ENCODE assay signal across 1 cellular context in the genomic region with DNA sequence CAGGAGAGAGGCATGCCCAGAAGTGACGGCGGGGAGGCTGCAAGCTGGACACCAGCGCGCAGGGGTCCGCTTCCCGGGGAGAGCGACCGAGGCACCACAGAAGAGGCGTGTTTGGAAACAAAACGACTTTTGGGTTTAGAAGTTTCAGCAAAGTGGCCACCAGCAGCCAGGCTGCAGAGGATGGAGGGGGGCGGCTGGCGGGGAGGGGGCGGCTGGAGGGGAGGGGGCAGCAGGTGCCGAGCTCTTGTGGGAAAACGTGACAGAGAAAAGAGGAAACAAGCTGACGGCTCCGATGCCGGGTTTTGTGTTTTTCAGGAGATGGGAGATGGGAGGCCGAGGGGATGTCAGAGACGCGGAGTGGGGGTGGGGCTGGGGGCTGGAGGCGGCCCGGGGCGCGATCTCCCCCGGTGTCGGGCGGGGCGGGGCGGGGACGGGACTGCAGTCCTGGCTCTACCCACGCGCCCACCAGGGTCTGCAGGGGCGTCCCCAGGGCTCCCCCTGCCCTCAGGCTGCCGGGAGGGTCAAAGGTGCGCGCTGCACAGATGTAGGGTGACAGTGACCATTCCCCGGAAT.
TF ChIP-seq lines count a peak whose summit lies in the region.

No MANE protein-coding gene starts in this region.

TF ChIP-seq in liver, 16 proteins besides CTCF, POLR2A, EP300 and RAD21 (continued from another document):
- TF ChIP-seq, protein P1, sequence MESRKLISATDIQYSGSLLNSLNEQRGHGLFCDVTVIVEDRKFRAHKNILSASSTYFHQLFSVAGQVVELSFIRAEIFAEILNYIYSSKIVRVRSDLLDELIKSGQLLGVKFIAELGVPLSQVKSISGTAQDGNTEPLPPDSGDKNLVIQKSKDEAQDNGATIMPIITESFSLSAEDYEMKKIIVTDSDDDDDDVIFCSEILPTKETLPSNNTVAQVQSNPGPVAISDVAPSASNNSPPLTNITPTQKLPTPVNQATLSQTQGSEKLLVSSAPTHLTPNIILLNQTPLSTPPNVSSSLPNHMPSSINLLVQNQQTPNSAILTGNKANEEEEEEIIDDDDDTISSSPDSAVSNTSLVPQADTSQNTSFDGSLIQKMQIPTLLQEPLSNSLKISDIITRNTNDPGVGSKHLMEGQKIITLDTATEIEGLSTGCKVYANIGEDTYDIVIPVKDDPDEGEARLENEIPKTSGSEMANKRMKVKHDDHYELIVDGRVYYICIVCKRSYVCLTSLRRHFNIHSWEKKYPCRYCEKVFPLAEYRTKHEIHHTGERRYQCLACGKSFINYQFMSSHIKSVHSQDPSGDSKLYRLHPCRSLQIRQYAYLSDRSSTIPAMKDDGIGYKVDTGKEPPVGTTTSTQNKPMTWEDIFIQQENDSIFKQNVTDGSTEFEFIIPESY (IDR thresholded peaks at IDR 0.05), result no peak
- TF ChIP-seq HNF4G (IDR thresholded peaks at IDR 0.05) (no peak), JUND (IDR thresholded peaks at IDR 0.05) (no peak), EGR1 (IDR thresholded peaks at IDR 0.05; ENCODE audit: low read depth in 2 of 2) (no peak)
- TF ChIP-seq, protein P2, sequence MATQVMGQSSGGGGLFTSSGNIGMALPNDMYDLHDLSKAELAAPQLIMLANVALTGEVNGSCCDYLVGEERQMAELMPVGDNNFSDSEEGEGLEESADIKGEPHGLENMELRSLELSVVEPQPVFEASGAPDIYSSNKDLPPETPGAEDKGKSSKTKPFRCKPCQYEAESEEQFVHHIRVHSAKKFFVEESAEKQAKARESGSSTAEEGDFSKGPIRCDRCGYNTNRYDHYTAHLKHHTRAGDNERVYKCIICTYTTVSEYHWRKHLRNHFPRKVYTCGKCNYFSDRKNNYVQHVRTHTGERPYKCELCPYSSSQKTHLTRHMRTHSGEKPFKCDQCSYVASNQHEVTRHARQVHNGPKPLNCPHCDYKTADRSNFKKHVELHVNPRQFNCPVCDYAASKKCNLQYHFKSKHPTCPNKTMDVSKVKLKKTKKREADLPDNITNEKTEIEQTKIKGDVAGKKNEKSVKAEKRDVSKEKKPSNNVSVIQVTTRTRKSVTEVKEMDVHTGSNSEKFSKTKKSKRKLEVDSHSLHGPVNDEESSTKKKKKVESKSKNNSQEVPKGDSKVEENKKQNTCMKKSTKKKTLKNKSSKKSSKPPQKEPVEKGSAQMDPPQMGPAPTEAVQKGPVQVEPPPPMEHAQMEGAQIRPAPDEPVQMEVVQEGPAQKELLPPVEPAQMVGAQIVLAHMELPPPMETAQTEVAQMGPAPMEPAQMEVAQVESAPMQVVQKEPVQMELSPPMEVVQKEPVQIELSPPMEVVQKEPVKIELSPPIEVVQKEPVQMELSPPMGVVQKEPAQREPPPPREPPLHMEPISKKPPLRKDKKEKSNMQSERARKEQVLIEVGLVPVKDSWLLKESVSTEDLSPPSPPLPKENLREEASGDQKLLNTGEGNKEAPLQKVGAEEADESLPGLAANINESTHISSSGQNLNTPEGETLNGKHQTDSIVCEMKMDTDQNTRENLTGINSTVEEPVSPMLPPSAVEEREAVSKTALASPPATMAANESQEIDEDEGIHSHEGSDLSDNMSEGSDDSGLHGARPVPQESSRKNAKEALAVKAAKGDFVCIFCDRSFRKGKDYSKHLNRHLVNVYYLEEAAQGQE (IDR thresholded peaks at IDR 0.05), result no peak
- TF ChIP-seq, protein P3, sequence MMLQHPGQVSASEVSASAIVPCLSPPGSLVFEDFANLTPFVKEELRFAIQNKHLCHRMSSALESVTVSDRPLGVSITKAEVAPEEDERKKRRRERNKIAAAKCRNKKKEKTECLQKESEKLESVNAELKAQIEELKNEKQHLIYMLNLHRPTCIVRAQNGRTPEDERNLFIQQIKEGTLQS (IDR thresholded peaks at IDR 0.05), result no peak
